8 cellular contexts compared by ENCODE assay signal in genomic region chr11:3795131-3796092, GRCh38. TPM values are rescaled to one million over a fixed set of nuclear protein-coding genes. Genes with fewer than 3 reads are reported as not detected.
DNase-seq lines count a peak whose midpoint lies in the region; ATAC-seq and TF ChIP-seq lines count a peak whose summit lies in the region.

No MANE protein-coding gene starts in this region.

- H3K4me3 ChIP-seq in astrocyte of the spinal cord (ENCODE audit: low read depth, low read length) (peak overlapping the region; percentile 97), lower lobe of right lung (peak overlapping the region; percentile 98)

- in situ Hi-C loops in astrocyte of the spinal cord (cut with HindIII; ENCODE audit: low sequenced_read_pairs), result no loop called here

- H3K27me3 Mint-ChIP-seq in activated naive CD4-positive, alpha-beta T cell treated with anti-CD3 and anti-CD28 coated beads, Interleukin-2, amount 50 U/mL, for 24 hours, result no peaks in the 10 kb centered on the region
- H3K27me3 Mint-ChIP-seq in type B pancreatic cell, result no peaks in the 10 kb centered on the region

- no peak for ATAC-seq in lower lobe of right lung
- ATAC-seq in esophagus mucosa, result no peak
- no peak for ATAC-seq in HG03045 (IDR thresholded peaks at IDR 0.05; ENCODE audit: unreplicated experiment)

- peaks cover 40% of the 10 kb centered on the region for H3K36me3 ChIP-seq in lower lobe of right lung

- peaks cover 10% of the 10 kb centered on the region for H3K36me3 Mint-ChIP-seq in activated naive CD4-positive, alpha-beta T cell treated with anti-CD3 and anti-CD28 coated beads, Interleukin-2, amount 50 U/mL, for 24 hours
- H3K36me3 Mint-ChIP-seq in type B pancreatic cell, result peaks cover 18% of the 10 kb centered on the region

- no peak for DNase-seq in activated naive CD4-positive, alpha-beta T cell (lab: John Stamatoyannopoulos, UW)
- DNase-seq in astrocyte of the spinal cord (ENCODE audit: low read depth, low spot score) (no peak), lower lobe of right lung (no peak), type B pancreatic cell (ENCODE audit: extremely low spot score, unreplicated experiment) (no peak)
- DNase-seq in stimulated activated CD4-positive, alpha-beta T cell treated with anti-CD3 and anti-CD28 coated beads, Interleukin-15, amount 100 ng/mL, for 24 hours, result no peak

- no peaks in the 10 kb centered on the region for H3K27me3 ChIP-seq in lower lobe of right lung (ENCODE audit: low read depth)

- H3K4me1 Mint-ChIP-seq in activated naive CD4-positive, alpha-beta T cell treated with anti-CD3 and anti-CD28 coated beads, Interleukin-2, amount 50 U/mL, for 24 hours, result peaks cover 52% of the 10 kb centered on the region
- peaks cover 21% of the 10 kb centered on the region for H3K4me1 Mint-ChIP-seq in type B pancreatic cell (ENCODE audit: unreplicated experiment)

- H3K27ac Mint-ChIP-seq in activated naive CD4-positive, alpha-beta T cell treated with anti-CD3 and anti-CD28 coated beads, Interleukin-2, amount 50 U/mL, for 24 hours, result peak overlapping the region; percentile 93
- H3K27ac Mint-ChIP-seq in type B pancreatic cell, result peak overlapping the region; percentile 99

- H3K9me3 ChIP-seq in lower lobe of right lung, result no peaks in the 10 kb centered on the region

- intact Hi-C loops in lower lobe of right lung (cut with DNase I), result no loop called here

- H3K4me3 Mint-ChIP-seq in activated naive CD4-positive, alpha-beta T cell treated with anti-CD3 and anti-CD28 coated beads, Interleukin-2, amount 50 U/mL, for 24 hours, result peak overlapping the region; percentile 99
- H3K4me3 Mint-ChIP-seq in type B pancreatic cell, result peak overlapping the region; percentile 95

- TF ChIP-seq CTCF in astrocyte of the spinal cord (IDR thresholded peaks at IDR 0.05; ENCODE audit: low read depth, low read length), result no peak
- no peak for TF ChIP-seq CTCF in lower lobe of right lung (IDR thresholded peaks at IDR 0.05)
- no peak for TF ChIP-seq CTCF in type B pancreatic cell (conservative IDR thresholded peaks at IDR 0.05)

- no peaks in the 10 kb centered on the region for H3K9me3 Mint-ChIP-seq in activated naive CD4-positive, alpha-beta T cell treated with anti-CD3 and anti-CD28 coated beads, Interleukin-2, amount 50 U/mL, for 24 hours
- no peaks in the 10 kb centered on the region for H3K9me3 Mint-ChIP-seq in type B pancreatic cell

- H3K4me1 ChIP-seq in lower lobe of right lung, result peaks cover 31% of the 10 kb centered on the region

- peak overlapping the region; percentile 100 for H3K27ac ChIP-seq in lower lobe of right lung

RNA-seq across cellular contexts. Expression of gene NUP98, which starts 1.9 kb away (rescaled TPM):
- 62.3 TPM for total RNA-seq in lower lobe of right lung
- 74.6 and 77.4 TPM in 2 replicates for total RNA-seq in type B pancreatic cell (ENCODE audit: low replicate concordance)
- total RNA-seq in esophagus mucosa, result 55.1 TPM

RNA-seq across cellular contexts. Expression of gene PGAP2, which starts 12.9 kb away (rescaled TPM):
- 23.8 TPM for total RNA-seq in lower lobe of right lung
- 42.3 and 43.1 TPM in 2 replicates for total RNA-seq in type B pancreatic cell (ENCODE audit: low replicate concordance)
- 31.8 TPM for total RNA-seq in esophagus mucosa

RNA-seq across cellular contexts. Expression of gene RHOG, which starts 45.3 kb away (rescaled TPM):
- 86.5 TPM for total RNA-seq in lower lobe of right lung
- total RNA-seq in type B pancreatic cell (ENCODE audit: low replicate concordance), result 30.8 and 42.9 TPM in 2 replicates
- total RNA-seq in esophagus mucosa, result 59.7 TPM
